ENCODE assay signal across 8 cellular contexts in genomic region chr1:44785501-44786137, GRCh38. TPM values are rescaled to one million over a fixed set of nuclear protein-coding genes. Genes with fewer than 3 reads are reported as not detected.
DNase-seq lines count a peak whose midpoint lies in the region; ATAC-seq, FAIRE-seq and TF ChIP-seq lines count a peak whose summit lies in the region.

No MANE protein-coding gene starts in this region.

- H3K4me1 ChIP-seq in gastrocnemius medialis, result peaks cover 19 to 28% of the 10 kb centered on the region in 2 donors

- no peaks in the 10 kb centered on the region for H3K9me3 ChIP-seq in gastrocnemius medialis

- intact Hi-C loops in gastrocnemius medialis (cut with DNase I; ENCODE audit: low total_unique reads), result loop anchor here (5.0 kb wide), 3 partner anchors 37 to 227 kb away; partner anchors contain the start of genes HECTD3 and UROD

- TF ChIP-seq POLR2A in GM12891 (IDR thresholded peaks at IDR 0.05; ENCODE audit: low read depth, low read length), result no peak
- TF ChIP-seq POLR2A in gastrocnemius medialis (IDR thresholded peaks at IDR 0.05), result no peak

- H3K27ac ChIP-seq in gastrocnemius medialis, result peak overlapping the region in 3 of 4 donors; percentile 44 to 64 (median 50)

- FAIRE-seq in GM12891 (lab: Jason Lieb, UNC), result peak; percentile 60

- H3K27me3 ChIP-seq in gastrocnemius medialis, result no peaks in the 10 kb centered on the region

- ATAC-seq in gastrocnemius medialis, result no peak
- ATAC-seq in GM19455 (IDR thresholded peaks at IDR 0.05; ENCODE audit: unreplicated experiment), result no peak

- H3K4me3 ChIP-seq in WI38 (ENCODE audit: low read depth, low read length) (peak overlapping the region; percentile 49), foreskin fibroblast (ENCODE audit: low read depth in 1 of 2, low read length in 2 of 2) (peak overlapping the region; percentile 11 to 43), gastrocnemius medialis (peak overlapping the region; percentile 62 to 72 (median 64))

- no peaks in the 10 kb centered on the region for H3K36me3 ChIP-seq in gastrocnemius medialis

- no peak for DNase-seq in GM12891 (ENCODE audit: insufficient read length, low spot score)
- no peak for DNase-seq in foreskin fibroblast
- no peak for DNase-seq in gastrocnemius medialis
- no peak for DNase-seq in NCI-H2171 (lab: John Stamatoyannopoulos, UW)
- DNase-seq in pons (ENCODE audit: low spot score), result no peak
- DNase-seq in stimulated activated CD4-positive, alpha-beta T cell treated with anti-CD3 and anti-CD28 coated beads, Interleukin-2, amount 100 ng/mL, for 48 hours, result no peak

- no peak for TF ChIP-seq CTCF in WI38 (IDR thresholded peaks at IDR 0.05; ENCODE audit: low read depth, low read length)
- no peak for TF ChIP-seq CTCF in foreskin fibroblast (IDR thresholded peaks at IDR 0.05; ENCODE audit: low read depth, low read length)
- no peak for TF ChIP-seq CTCF in gastrocnemius medialis (IDR thresholded peaks at IDR 0.05 in 4 of 5, conservative IDR thresholded peaks at IDR 0.05 in 1 of 5)

- in situ Hi-C loops in gastrocnemius medialis (cut with MboI; ENCODE audit: low sequenced_read_pairs in 4 of 4), result loop anchor here in 2 of 4 donors (10.0 to 25.0 kb wide), 3 partner anchors 49 to 727 kb away; partner anchors contain the start of genes CCDC163 (in 1 of the 2), EIF2B3 (in 1 of the 2), MMACHC (in 1 of the 2) and PRDX1 (in 1 of the 2)

TF ChIP-seq in GM12891, 5 proteins besides CTCF, POLR2A, EP300 and RAD21:
- TF ChIP-seq SPI1 (IDR thresholded peaks at IDR 0.05; ENCODE audit: low read depth, low read length) (0 out of 2 replicates have a peak, but pooled peaks have one; percentile 3), POLR2AphosphoS5 (IDR thresholded peaks at IDR 0.05; ENCODE audit: low read depth, low read length) (no peak)

RNA-seq across cellular contexts. Expression of gene BEST4, which starts 2.4 kb away (rescaled TPM):
- polyA plus RNA-seq in GM12891 (2012; ENCODE audit: low read depth, missing spikeins), result 1.7 TPM
- under 1 TPM in 1 of 4 donors, not detected in 3; 0.32 TPM for total RNA-seq in gastrocnemius medialis

RNA-seq across cellular contexts. Expression of gene RPS8, which starts 10.3 kb away (rescaled TPM):
- 4,239 TPM for polyA plus RNA-seq in GM12891 (2012; ENCODE audit: low read depth, missing spikeins)
- 1,000 to 10,000 TPM; 1,137 to 2,085 (median 1,818) TPM for total RNA-seq in gastrocnemius medialis

RNA-seq across cellular contexts. Expression of gene PLK3, which starts 14.6 kb away (rescaled TPM):
- polyA plus RNA-seq in GM12891 (2012; ENCODE audit: low read depth, missing spikeins), result 16.7 TPM
- total RNA-seq in gastrocnemius medialis, result 1 to 10 TPM; 1.6 to 4.3 (median 3.6) TPM

RNA-seq across cellular contexts. Expression of gene DYNLT4, which starts 21.5 kb away (rescaled TPM):
- 0.17 TPM for polyA plus RNA-seq in GM12891 (2012; ENCODE audit: low read depth, missing spikeins)
- total RNA-seq in gastrocnemius medialis, result not detected

RNA-seq across cellular contexts. Expression of gene BTBD19, which starts 22.7 kb away (rescaled TPM):
- 1.6 TPM for polyA plus RNA-seq in GM12891 (2012; ENCODE audit: low read depth, missing spikeins)
- total RNA-seq in gastrocnemius medialis, result 1 to 10 TPM in 1 of 4 donors, under 1 TPM in 2, not detected in 1; 0.71 to 1.4 (median 0.91) TPM
